21 cellular contexts compared by ENCODE assay signal in genomic region chr9:116569111-116569510, GRCh38.
DNase-seq lines count a peak whose midpoint lies in the region; ATAC-seq, FAIRE-seq and TF ChIP-seq lines count a peak whose summit lies in the region.
"Had no signal": no experiment of that assay in that cellular context is flagged by ENCODE, and none has a peak within 500 bp of the region (broad histone marks: within the 10 kb centered on the region; RNA-seq: fewer than 3 reads in every experiment).

No MANE protein-coding gene starts in this region.

- H3K9ac ChIP-seq in SK-N-MC (ENCODE audit: insufficient read length): no peak overlapping the region
- H3K9ac ChIP-seq in HepG2 (ENCODE audit: insufficient read depth, low read depth, low read length): no peak overlapping the region

- DNase-seq in A549 (ENCODE audit: low read depth in 1 of 2, low spot score in 1 of 2) (no peak), SK-N-MC (ENCODE audit: low read depth, low spot score) (no peak), epithelial cell of prostate (ENCODE audit: low read depth, low spot score) (peak; percentile 49), HepG2 (ENCODE audit: low spot score) (no peak), NCI-H2227 treated with DMSO at 0.1 percent for 48 hours (lab: John Stamatoyannopoulos, UW) (no peak), GM13976 (ENCODE audit: low spot score) (no peak), GM23338 (ENCODE audit: low spot score) (no peak)
- DNase-seq: DMS79, H9, HFFc6, KBM-7, MM.1S, NCI-H1105 treated with DMSO at 0.1 percent for 48 hours, NCI-H1694, NCI-H2081, NCI-H2171, NCI-H524 treated with DMSO at 0.1 percent for 48 hours, NCI-H82, Right ventricle myocardium superior had no signal

- no peak for TF ChIP-seq CTCF in A549 (IDR thresholded peaks at IDR 0.05)
- TF ChIP-seq CTCF in HepG2 (CRISPR knock-in tag; IDR thresholded peaks at IDR 0.05): no peak
- TF ChIP-seq CTCF in GM13976 (IDR thresholded peaks at IDR 0.05; ENCODE audit: borderline replicate concordance, control extremely low read depth, extremely low read depth, insufficient read depth, missing control alignments): no peak
- TF ChIP-seq CTCF in GM23338 (conservative IDR thresholded peaks at IDR 0.05; ENCODE audit: low read depth in 2 of 2): no peak

- H3K4me3 Mint-ChIP-seq in GM23338: no peak overlapping the region
- H3K4me3 Mint-ChIP-seq: H9, HFFc6 had no signal

- POLR2A ChIA-PET in A549 (lab: Yijun Ruan, JAX) (no interaction called here), HepG2 (lab: Yijun Ruan, JAX) (interaction anchor here (3.4 kb wide), 1 partner anchor 22 kb away, joined by 18 read pairs; no protein-coding TSS in a partner anchor)

- H3K27ac ChIP-seq in A549 (peak overlapping the region; percentile 93 to 99), SK-N-MC (peak overlapping the region; percentile 69), epithelial cell of prostate (peak overlapping the region; percentile 43), HepG2 (ENCODE audit: extremely low read length, insufficient read depth, low read length) (no peak overlapping the region), GM23338 (ENCODE audit: low read depth) (no peak overlapping the region)
- H3K27ac ChIP-seq: C4-2B had no signal

- CTCF ChIA-PET in A549 (lab: Yijun Ruan, JAX): interaction anchor here (0.8 to 4.4 kb wide), 5 partner anchors 8 to 975 kb away, joined by 3 to 27 read pairs (median 6); no protein-coding TSS in a partner anchor
- CTCF ChIA-PET in HepG2 (lab: Yijun Ruan, JAX; ENCODE audit: low intra/inter-chr PET ratio, low total read pairs): no interaction called here

- H3K4me1 ChIP-seq in A549 (peaks cover 82% of the 10 kb centered on the region), HepG2 (ENCODE audit: insufficient read depth, low read length) (peaks cover 70% of the 10 kb centered on the region), GM23338 (ENCODE audit: insufficient read depth) (no peaks in the 10 kb centered on the region)

- H3K4me1 Mint-ChIP-seq in GM23338: peaks cover 12% of the 10 kb centered on the region

- peaks cover 1% of the 10 kb centered on the region; the same call in 1 of the 2 replicates for H3K9me2 ChIP-seq in GM23338 (ENCODE audit: insufficient read depth)

- H3K4me2 ChIP-seq in A549 (no peak overlapping the region), HepG2 (ENCODE audit: low read depth, low read length) (no peak overlapping the region), GM23338 (no peak overlapping the region)

- H3K36me3 Mint-ChIP-seq in GM23338 (ENCODE audit: low read depth): no peaks in the 10 kb centered on the region

- no peaks in the 10 kb centered on the region for H3K9me3 Mint-ChIP-seq in GM23338
- H3K9me3 Mint-ChIP-seq: H9, HFFc6 had no signal

- H3K4me3 ChIP-seq in A549 (no peak overlapping the region), SK-N-MC (no peak overlapping the region), HepG2 (replicated peaks in 1 of 3; ENCODE audit: insufficient read depth in 1 of 3, low read depth in 2 of 3, low read length in 3 of 3) (no peak overlapping the region), GM23338 (no peak overlapping the region)

- H3K9me3 ChIP-seq in A549 (no peaks in the 10 kb centered on the region), SK-N-MC (ENCODE audit: low read depth, low read length) (no peaks in the 10 kb centered on the region), HepG2 (ENCODE audit: low read length) (no peaks in the 10 kb centered on the region)

- in situ Hi-C loops in HepG2 (cut with HindIII; ENCODE audit: extremely low pct_ligation_motif_present, low pct_unique_long_range_greater_than_20kb) (loop anchor here (10.0 to 25.0 kb wide), 2 partner anchors 232 to 624 kb away; no protein-coding TSS in a partner anchor), GM13976 (cut with MboI; ENCODE audit: low sequenced_read_pairs, unreplicated experiment) (loop anchor here (25.0 kb wide), 1 partner anchor 957 kb away; no protein-coding TSS in a partner anchor)

- FAIRE-seq in A549 (lab: Jason Lieb, UNC) (no peak), HepG2 (lab: Jason Lieb, UNC) (no peak)

- intact Hi-C loops in HepG2 (cut with micrococcal nuclease; ENCODE audit: unreplicated experiment): no loop called here

- TF ChIP-seq POLR2A in A549 (IDR thresholded peaks at IDR 0.05; ENCODE audit: low read length): no peak
- no peak for TF ChIP-seq POLR2A in HepG2 (IDR thresholded peaks at IDR 0.05; ENCODE audit: insufficient read depth in 1 of 2, low read depth in 2 of 2, low read length in 2 of 2)

- no peaks in the 10 kb centered on the region for H4K20me1 ChIP-seq in HepG2 (ENCODE audit: insufficient read depth, low read length)
- H4K20me1 ChIP-seq in GM23338 (replicated peaks; ENCODE audit: insufficient read depth): no peaks in the 10 kb centered on the region

- WGBS in A549 (ENCODE audit: missing lambda C conversion rate): 85% methylated on average over 5 of the region's 5 CpGs
- 83% methylated on average over 5 of the region's 5 CpGs for WGBS in HepG2 (ENCODE audit: low lambda C conversion rate)

- no peaks in the 10 kb centered on the region for H3K27me3 ChIP-seq in HepG2 (ENCODE audit: control insufficient read depth in 1 of 2, insufficient read depth in 2 of 2, low read length in 2 of 2)
- H3K27me3 ChIP-seq in GM23338 (ENCODE audit: insufficient read depth): no peaks in the 10 kb centered on the region

- ATAC-seq in A549: no peak
- no peak for ATAC-seq in HepG2
- ATAC-seq in GM18520 (IDR thresholded peaks at IDR 0.05; ENCODE audit: unreplicated experiment): no peak
- ATAC-seq in GM23338: no peak

- BruUV-seq in HepG2 (replicated peaks; lab: Mats Ljungman, UMichigan): no TSS peak

- no peak overlapping the region for H2AFZ ChIP-seq in HepG2 (ENCODE audit: low read length)
- H2AFZ ChIP-seq in GM23338: no peak overlapping the region

- H3K79me2 ChIP-seq in HepG2 (ENCODE audit: insufficient read depth, low read length) (no peaks in the 10 kb centered on the region), GM23338 (replicated peaks; ENCODE audit: insufficient read depth) (no peaks in the 10 kb centered on the region)

- no peaks in the 10 kb centered on the region for H3K27me3 Mint-ChIP-seq in GM23338 (ENCODE audit: insufficient read depth, low read depth, poor library complexity)

- H3F3A ChIP-seq in GM23338 (replicated peaks; ENCODE audit: low read depth): no peaks in the 10 kb centered on the region

- TF ChIP-seq RAD21 in A549 (conservative IDR thresholded peaks at IDR 0.05 in 1 of 2, IDR thresholded peaks at IDR 0.05 in 1 of 2): no peak
- no peak for TF ChIP-seq RAD21 in HepG2 (CRISPR knock-in tag; IDR thresholded peaks at IDR 0.05)

- H3K27ac Mint-ChIP-seq in GM23338: no peak overlapping the region
- H3K27ac Mint-ChIP-seq: HFFc6 had no signal

- H3K36me3 ChIP-seq in SK-N-MC (ENCODE audit: insufficient read depth, low read length) (no peaks in the 10 kb centered on the region), HepG2 (replicated peaks in 1 of 2; ENCODE audit: control insufficient read depth in 1 of 2, insufficient read depth in 2 of 2, low read length in 2 of 2) (no peaks in the 10 kb centered on the region; a peak in 1 of 5 replicates), GM23338 (ENCODE audit: insufficient read depth) (no peaks in the 10 kb centered on the region)

- no peak for TF ChIP-seq EP300 in A549 (IDR thresholded peaks at IDR 0.05)
- no peak for TF ChIP-seq EP300 in HepG2 (IDR thresholded peaks at IDR 0.05; ENCODE audit: low read depth in 2 of 2, low read length in 2 of 2)
- no peak for TF ChIP-seq EP300 in HepG2 (CRISPR knock-in tag; IDR thresholded peaks at IDR 0.05; ENCODE audit: borderline replicate concordance)

TF ChIP-seq in A549, 52 proteins besides CTCF, POLR2A, EP300 and RAD21 (continues in another document):
- TF ChIP-seq CEBPB (IDR thresholded peaks at IDR 0.05): no peak; a peak in 1 of 4 replicates
- TF ChIP-seq ESRRA (IDR thresholded peaks at IDR 0.05; ENCODE audit: borderline replicate concordance, low read length): no peak
- no peak for TF ChIP-seq RFX5 (IDR thresholded peaks at IDR 0.05)
- no peak for TF ChIP-seq SMC3 (IDR thresholded peaks at IDR 0.05)
- no peak for TF ChIP-seq PHF8 (IDR thresholded peaks at IDR 0.05; ENCODE audit: borderline replicate concordance, low read depth)
- no peak for TF ChIP-seq ZSCAN20 (CRISPR knock-in tag; IDR thresholded peaks at IDR 0.05)
- TF ChIP-seq CHD2 (IDR thresholded peaks at IDR 0.05; ENCODE audit: low read length, partially characterized antibody): no peak
- no peak for TF ChIP-seq FOSL2 (IDR thresholded peaks at IDR 0.05)
- no peak for TF ChIP-seq FOSL2 (CRISPR knock-in tag; IDR thresholded peaks at IDR 0.05)
- no peak for TF ChIP-seq CHD4 (IDR thresholded peaks at IDR 0.05; ENCODE audit: borderline replicate concordance)
- TF ChIP-seq JUN (IDR thresholded peaks at IDR 0.05): no peak

TF ChIP-seq in HepG2, 621 proteins besides CTCF, POLR2A, EP300 and RAD21 (continues in another document):
- TF ChIP-seq CEBPB (IDR thresholded peaks at IDR 0.05; ENCODE audit: borderline replicate concordance, low read depth, low read length) (peak; percentile 83), CEBPG (CRISPR knock-in tag; IDR thresholded peaks at IDR 0.05) (peak; percentile 81), ATF7 (IDR thresholded peaks at IDR 0.05) (peak; percentile 52), ATF7 (CRISPR knock-in tag; IDR thresholded peaks at IDR 0.05) (no peak)

TF ChIP-seq in GM23338, 12 proteins besides CTCF, POLR2A, EP300 and RAD21 (continues in another document):
- TF ChIP-seq NANOG (IDR thresholded peaks at IDR 0.05; ENCODE audit: borderline replicate concordance): no peak
- no peak for TF ChIP-seq EZH2 (IDR thresholded peaks at IDR 0.05; ENCODE audit: low read depth, unreplicated experiment)
- no peak for TF ChIP-seq REST (IDR thresholded peaks at IDR 0.05; ENCODE audit: unreplicated experiment)

Comparison
In these comparisons a context has a peak if more than half of its experiments do, and no peak if none do; other contexts are left out.
1. H3K27ac ChIP-seq: peak in A549 (2 of 2), SK-N-MC (single experiment) and epithelial cell of prostate (single experiment); none in HepG2 (single experiment) and GM23338 (single experiment).
2. Of the 38 proteins assayed by ChIP-seq in both HepG2 and A549: peak only in HepG2: CEBPB; only in A549: none; in both: none; in neither: 37.